In the genomic region with DNA sequence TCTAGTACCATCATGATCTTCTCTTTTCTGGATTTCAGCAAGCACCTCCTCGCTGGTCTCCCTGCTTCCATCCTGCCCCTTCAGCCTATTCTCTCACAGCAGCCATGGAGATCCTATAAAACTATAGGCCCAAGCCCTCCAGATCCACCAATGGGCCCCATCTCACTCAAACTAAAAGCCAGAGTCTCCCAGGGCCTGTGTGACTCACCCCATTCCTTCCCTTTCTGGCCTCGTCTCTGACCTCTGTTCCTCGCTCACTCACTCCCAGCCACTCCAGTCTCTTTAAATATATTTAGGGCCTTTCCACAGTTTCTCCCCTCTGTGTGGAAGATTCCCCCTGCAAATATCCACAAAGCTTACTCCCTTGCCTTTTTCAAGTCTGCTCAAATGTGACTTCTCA, we compare ENCODE assay signal across 31 cellular contexts.
DNase-seq lines count a peak whose midpoint lies in the region; ATAC-seq, FAIRE-seq and TF ChIP-seq lines count a peak whose summit lies in the region.
"Had no signal": no experiment of that assay in that cellular context is flagged by ENCODE, and none has a peak within 500 bp of the region (broad histone marks: within the 10 kb centered on the region; RNA-seq: fewer than 3 reads in every experiment).

No MANE protein-coding gene starts in this region.

- H3K4me3 Mint-ChIP-seq in activated CD8-positive, alpha-beta memory T cell treated with anti-CD3 and anti-CD28 coated beads, Interleukin-2, amount 10 ng/mL, durations not matched to agents 7 days and 5 days, result no peak overlapping the region
- H3K4me3 Mint-ChIP-seq in activated T-cell treated with anti-CD3 and anti-CD28 coated beads, Interleukin-2, amount 50 U/mL, for 4 hours, result no peak overlapping the region
- H3K4me3 Mint-ChIP-seq: activated CD4-positive, alpha-beta T cell treated with anti-CD3 and anti-CD28 coated beads for 36 hours; CD4-positive, alpha-beta memory T cell; effector memory CD8-positive, alpha-beta T cell; immature natural killer cell; stimulated activated naive CD8-positive, alpha-beta T cell treated with anti-CD3 and anti-CD28 coated beads, Interleukin-15, Interleukin-2, amounts not matched to agents 100 ng/mL and 50 ng/mL, for 24 hours had no signal

- peaks cover 4 to 28% of the 10 kb centered on the region in 2 experiments; a peak in 2 of 4 replicates for H3K4me1 ChIP-seq in SK-N-SH (ENCODE audit: control insufficient read depth in 1 of 2, insufficient read depth in 2 of 2, low read depth in 1 of 2, low read length in 1 of 2)
- H3K4me1 ChIP-seq in adipocyte (ENCODE audit: control insufficient read depth, insufficient read depth, low read length), result peaks cover 27% of the 10 kb centered on the region
- no peaks in the 10 kb centered on the region for H3K4me1 ChIP-seq in pancreas
- H3K4me1 ChIP-seq: colonic mucosa, gastroesophageal sphincter had no signal

- no peak for TF ChIP-seq CTCF in SK-N-SH (IDR thresholded peaks at IDR 0.05)
- TF ChIP-seq CTCF in pancreas (IDR thresholded peaks at IDR 0.05), result no peak

- H2AFZ ChIP-seq in SK-N-SH (ENCODE audit: low read depth), result no peak overlapping the region

- H3K9ac ChIP-seq in SK-N-SH, result no peak overlapping the region
- H3K9ac ChIP-seq in adipocyte (ENCODE audit: low read length), result no peak overlapping the region
- H3K9ac ChIP-seq: KMS-11 had no signal

- POLR2A ChIA-PET in SK-N-SH (lab: Yijun Ruan, JAX), result no interaction called here

- TF ChIP-seq EP300 in SK-N-SH (IDR thresholded peaks at IDR 0.05; ENCODE audit: borderline replicate concordance in 1 of 2, low read depth in 1 of 2, low read length in 1 of 2), result no peak

- CTCF ChIA-PET in SK-N-SH (lab: Yijun Ruan, JAX), result no interaction called here
- CTCF ChIA-PET in activated CD8-positive, alpha-beta memory T cell treated with anti-CD3 and anti-CD28 coated beads, Interleukin-2, amount 10 ng/mL, durations not matched to agents 7 days and 5 days (lab: Charles Lee), result no interaction called here

- no peak overlapping the region for H3K4me2 ChIP-seq in SK-N-SH
- H3K4me2 ChIP-seq: KMS-11 had no signal

- H3K36me3 ChIP-seq in SK-N-SH (replicated peaks in 1 of 2; ENCODE audit: control insufficient read depth in 1 of 2, insufficient read depth in 2 of 2, low read length in 1 of 2), result no peaks in the 10 kb centered on the region
- no peaks in the 10 kb centered on the region for H3K36me3 ChIP-seq in adipocyte (ENCODE audit: control insufficient read depth, insufficient read depth, low read length, severe bottlenecking)
- no peaks in the 10 kb centered on the region for H3K36me3 ChIP-seq in pancreas
- H3K36me3 ChIP-seq: colonic mucosa, gastroesophageal sphincter, thoracic aorta had no signal

- no peak overlapping the region for H3K27ac Mint-ChIP-seq in activated CD8-positive, alpha-beta memory T cell treated with anti-CD3 and anti-CD28 coated beads, Interleukin-2, amount 10 ng/mL, durations not matched to agents 7 days and 5 days
- H3K27ac Mint-ChIP-seq: activated CD4-positive, alpha-beta T cell treated with anti-CD3 and anti-CD28 coated beads for 36 hours; CD4-positive, alpha-beta memory T cell; effector memory CD8-positive, alpha-beta T cell; immature natural killer cell; stimulated activated naive CD8-positive, alpha-beta T cell treated with anti-CD3 and anti-CD28 coated beads, Interleukin-15, Interleukin-2, amounts not matched to agents 100 ng/mL and 50 ng/mL, for 24 hours had no signal

- H3K27ac ChIP-seq in SK-N-SH (ENCODE audit: low read depth in 2 of 2, low read length in 1 of 2) (no peak overlapping the region), pancreas (no peak overlapping the region)
- H3K27ac ChIP-seq: 22Rv1, colonic mucosa, gastroesophageal sphincter, KMS-11, skin epidermis, thoracic aorta had no signal

- H3K27me3 ChIP-seq in SK-N-SH (ENCODE audit: insufficient read depth) (no peaks in the 10 kb centered on the region), adipocyte (replicated peaks; ENCODE audit: control insufficient read depth, insufficient read depth, low read length) (peaks cover 5% of the 10 kb centered on the region), pancreas (no peaks in the 10 kb centered on the region)
- H3K27me3 ChIP-seq: colonic mucosa, gastroesophageal sphincter had no signal

- no peak for FAIRE-seq in pancreas (lab: Jason Lieb, UNC)
- FAIRE-seq: G401.6, urothelium cell line had no signal

- DNase-seq in SK-N-SH, result no peak
- DNase-seq in adipocyte (ENCODE audit: low read depth), result peak; percentile 21
- DNase-seq in fibroblast of peridontal ligament (ENCODE audit: extremely low read depth), result peak; percentile 37
- no peak for DNase-seq in activated CD8-positive, alpha-beta memory T cell treated with anti-CD3 and anti-CD28 coated beads, Interleukin-2, amount 10 ng/mL, durations not matched to agents 7 days and 5 days
- DNase-seq in pancreas, result no peak
- DNase-seq in activated T-cell treated with anti-CD3 and anti-CD28 coated beads, Interleukin-2, amount 50 U/mL, for 4 hours, result no peak
- DNase-seq: activated CD4-positive, alpha-beta T cell treated with anti-CD3 and anti-CD28 coated beads for 36 hours; activated gamma-delta T cell treated with Interleukin-2 at 50 U/mL for 16 hours; CD4-positive, alpha-beta memory T cell; colonic mucosa; DMS 273 treated with DMSO at 0.1 percent for 48 hours; effector memory CD8-positive, alpha-beta T cell; hypothalamus; immature natural killer cell; mesendoderm; MV-4-11; NCI-H146; NCI-H446 treated with DMSO at 0.1 percent for 48 hours; NCI-H82; T-helper 2 cell had no signal

- no peaks in the 10 kb centered on the region for H3K36me3 Mint-ChIP-seq in activated CD8-positive, alpha-beta memory T cell treated with anti-CD3 and anti-CD28 coated beads, Interleukin-2, amount 10 ng/mL, durations not matched to agents 7 days and 5 days
- H3K36me3 Mint-ChIP-seq in activated T-cell treated with anti-CD3 and anti-CD28 coated beads, Interleukin-2, amount 50 U/mL, for 4 hours (ENCODE audit: insufficient read depth), result no peaks in the 10 kb centered on the region
- H3K36me3 Mint-ChIP-seq: CD4-positive, alpha-beta memory T cell; immature natural killer cell had no signal

- no peak for TF ChIP-seq RAD21 in SK-N-SH (IDR thresholded peaks at IDR 0.05; ENCODE audit: low read length)

- no peak overlapping the region for H3K4me3 ChIP-seq in SK-N-SH (ENCODE audit: low read depth in 2 of 2, low read length in 1 of 2)
- H3K4me3 ChIP-seq in adipocyte (ENCODE audit: low read length), result no peak overlapping the region
- H3K4me3 ChIP-seq in pancreas, result no peak overlapping the region
- H3K4me3 ChIP-seq: colonic mucosa, gastroesophageal sphincter, skin epidermis, thoracic aorta had no signal

- intact Hi-C loops in pancreas (cut with DNase I), result no loop called here

- H3K9me2 ChIP-seq in SK-N-SH, result no peaks in the 10 kb centered on the region

- H3K9me3 ChIP-seq in SK-N-SH (no peaks in the 10 kb centered on the region), adipocyte (ENCODE audit: control insufficient read depth, low read length) (no peaks in the 10 kb centered on the region), pancreas (no peaks in the 10 kb centered on the region)
- H3K9me3 ChIP-seq: colonic mucosa, gastroesophageal sphincter, thoracic aorta had no signal

- peaks cover 5% of the 10 kb centered on the region for H3F3A ChIP-seq in SK-N-SH (replicated peaks; ENCODE audit: insufficient read depth)

- peak; percentile 14; the same call in 1 of the 3 replicates for ATAC-seq in SK-N-SH treated with all-trans-retinoic acid at 6 μM for 48 hours
- no peak for ATAC-seq in activated CD8-positive, alpha-beta memory T cell treated with anti-CD3 and anti-CD28 coated beads, Interleukin-2, amount 10 ng/mL, durations not matched to agents 7 days and 5 days
- ATAC-seq in pancreas, result no peak
- no peak for ATAC-seq in activated T-cell treated with anti-CD3 and anti-CD28 coated beads, Interleukin-2, amount 50 U/mL, for 4 hours
- ATAC-seq in GM19463 (IDR thresholded peaks at IDR 0.05; ENCODE audit: unreplicated experiment), result no peak
- ATAC-seq: activated CD4-positive, alpha-beta T cell treated with anti-CD3 and anti-CD28 coated beads for 36 hours; effector memory CD8-positive, alpha-beta T cell; gastroesophageal sphincter; left lobe of liver had no signal

- no peaks in the 10 kb centered on the region for H4K20me1 ChIP-seq in SK-N-SH (ENCODE audit: insufficient read depth)

- peaks cover 9% of the 10 kb centered on the region for H3K27me3 Mint-ChIP-seq in activated CD8-positive, alpha-beta memory T cell treated with anti-CD3 and anti-CD28 coated beads, Interleukin-2, amount 10 ng/mL, durations not matched to agents 7 days and 5 days
- H3K27me3 Mint-ChIP-seq in activated T-cell treated with anti-CD3 and anti-CD28 coated beads, Interleukin-2, amount 50 U/mL, for 4 hours (ENCODE audit: low read depth), result peaks cover 12% of the 10 kb centered on the region

- peaks cover 4% of the 10 kb centered on the region for H3K4me1 Mint-ChIP-seq in activated CD8-positive, alpha-beta memory T cell treated with anti-CD3 and anti-CD28 coated beads, Interleukin-2, amount 10 ng/mL, durations not matched to agents 7 days and 5 days
- H3K4me1 Mint-ChIP-seq in activated T-cell treated with anti-CD3 and anti-CD28 coated beads, Interleukin-2, amount 50 U/mL, for 4 hours (ENCODE audit: low read depth), result peaks cover 26% of the 10 kb centered on the region
- H3K4me1 Mint-ChIP-seq: immature natural killer cell had no signal

- H3K9me3 Mint-ChIP-seq in activated CD8-positive, alpha-beta memory T cell treated with anti-CD3 and anti-CD28 coated beads, Interleukin-2, amount 10 ng/mL, durations not matched to agents 7 days and 5 days (ENCODE audit: low read depth), result no peaks in the 10 kb centered on the region
- no peaks in the 10 kb centered on the region for H3K9me3 Mint-ChIP-seq in activated T-cell treated with anti-CD3 and anti-CD28 coated beads, Interleukin-2, amount 50 U/mL, for 4 hours
- H3K9me3 Mint-ChIP-seq: effector memory CD8-positive, alpha-beta T cell; stimulated activated naive CD8-positive, alpha-beta T cell treated with anti-CD3 and anti-CD28 coated beads, Interleukin-15, Interleukin-2, amounts not matched to agents 100 ng/mL and 50 ng/mL, for 24 hours had no signal

- WGBS in SK-N-SH (ENCODE audit: low lambda C conversion rate), result 68% methylated on average over 3 of the region's 3 CpGs
- 85 to 90% methylated on average over 3 of the region's 3 CpGs for WGBS in pancreas, 2 donors

- no peaks in the 10 kb centered on the region for H3K79me2 ChIP-seq in SK-N-SH (ENCODE audit: insufficient read depth)

TF ChIP-seq in SK-N-SH treated with all-trans-retinoic acid at 6 μM for 48 hours, 23 proteins besides CTCF, POLR2A, EP300 and RAD21 (continues in another document):
- TF ChIP-seq ARNTL (CRISPR knock-in tag; IDR thresholded peaks at IDR 0.05; ENCODE audit: borderline replicate concordance, low read depth) (no peak), CSDC2 (CRISPR knock-in tag; IDR thresholded peaks at IDR 0.05) (no peak), TCF4 (CRISPR knock-in tag; IDR thresholded peaks at IDR 0.05; ENCODE audit: borderline replicate concordance) (no peak)

TF ChIP-seq in SK-N-SH, 30 proteins besides CTCF, POLR2A, EP300 and RAD21:
- no peak for TF ChIP-seq FOXJ3 (CRISPR knock-in tag; IDR thresholded peaks at IDR 0.05)
- no peak for TF ChIP-seq RXRA (IDR thresholded peaks at IDR 0.05; ENCODE audit: borderline replicate concordance, low read depth)
- TF ChIP-seq CHD2 (IDR thresholded peaks at IDR 0.05; ENCODE audit: low read length, partially characterized antibody), result no peak

Comparison
In these comparisons a context has a peak if more than half of its experiments do, and no peak if none do; other contexts are left out.
1. DNase-seq: peak in adipocyte (single experiment) and fibroblast of peridontal ligament (single experiment); none in SK-N-SH (single experiment), activated CD8-positive, alpha-beta memory T cell treated with anti-CD3 and anti-CD28 coated beads, Interleukin-2, amount 10 ng/mL, durations not matched to agents 7 days and 5 days (single experiment), pancreas (0 of 6) and activated T-cell treated with anti-CD3 and anti-CD28 coated beads, Interleukin-2, amount 50 U/mL, for 4 hours (single experiment).